Comparison of ENCODE assay signal across 16 cellular contexts in the genomic region with DNA sequence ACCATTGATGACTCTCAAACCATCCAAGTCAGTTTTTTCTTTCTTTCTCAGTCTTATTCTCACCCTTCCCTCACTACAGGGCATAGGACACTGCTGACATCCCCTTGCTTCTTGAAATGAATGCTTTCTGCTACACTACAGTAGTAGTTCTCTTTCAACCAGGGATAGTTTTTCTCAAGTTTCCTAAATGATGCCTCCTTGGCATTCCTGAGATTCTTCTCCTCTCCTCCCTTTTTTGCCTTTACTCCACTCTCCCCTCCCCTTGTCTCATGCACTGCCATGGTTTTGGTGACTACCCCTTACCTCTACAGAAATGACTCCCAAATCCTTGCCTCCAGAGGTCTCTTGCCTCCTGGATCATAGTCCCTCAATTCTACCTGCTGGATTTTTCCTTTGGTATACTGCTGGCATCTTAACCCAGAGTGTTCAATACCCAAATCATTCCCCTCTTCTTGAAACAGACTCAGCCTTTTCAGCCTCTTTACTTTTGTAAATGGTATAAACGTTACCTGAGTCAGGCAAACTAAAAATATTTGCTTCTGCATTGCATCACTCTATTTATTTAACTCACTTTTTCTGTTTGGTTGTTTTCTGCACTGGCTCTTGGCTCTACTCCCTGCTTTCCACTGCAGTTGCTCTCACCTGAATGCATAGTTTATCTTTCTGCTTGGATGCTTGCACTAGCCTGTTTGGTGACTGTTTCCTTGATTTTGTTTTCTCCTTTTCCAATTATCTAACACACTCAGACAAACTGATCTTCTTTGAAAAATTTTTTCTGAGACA.
"Had no signal": no experiment of that assay in that cellular context is flagged by ENCODE, and none has a peak within 500 bp of the region (broad histone marks: within the 10 kb centered on the region; RNA-seq: fewer than 3 reads in every experiment).

No MANE protein-coding gene starts in this region.

- ATAC-seq: activated T-cell treated with anti-CD3 and anti-CD28 coated beads, Interleukin-2, amount 50 U/mL, for 4 hours; natural killer cell treated with Interleukin-12 subunit alpha and Interleukin-12 subunit beta and Interleukin-15 and Interleukin-18, amount 100 ng/mL, for 72 hours; right cardiac atrium; stimulated activated naive CD8-positive, alpha-beta T cell treated with anti-CD3 and anti-CD28 coated beads, Interleukin-15, amount 100 ng/mL, for 72 hours had no signal

- DNase-seq: activated CD4-positive, alpha-beta memory T cell treated with anti-CD3 and anti-CD28 coated beads for 36 hours; activated effector memory CD4-positive, alpha-beta T cell treated with Interleukin-2 at 50 U/mL for 16 hours; activated naive CD4-positive, alpha-beta T cell treated with anti-CD3 and anti-CD28 coated beads, Interleukin-2, amount 50 U/mL, for 16 hours; activated T-cell treated with anti-CD3 and anti-CD28 coated beads, Interleukin-2, amount 50 U/mL, for 4 hours; foreskin melanocyte; head of caudate nucleus; left ventricle myocardium inferior; occipital lobe; right cardiac atrium; stimulated activated naive CD8-positive, alpha-beta T cell treated with anti-CD3 and anti-CD28 coated beads, Interleukin-15, amount 100 ng/mL, for 72 hours; T-helper 9 cell had no signal

- H3K9me3 ChIP-seq: thoracic aorta had no signal

- H3K9me3 Mint-ChIP-seq: activated CD4-positive, alpha-beta memory T cell treated with anti-CD3 and anti-CD28 coated beads for 36 hours; memory B cell had no signal

- H3K27ac ChIP-seq: epithelial cell of prostate, left ventricle myocardium inferior, thoracic aorta had no signal

- H3K4me3 ChIP-seq: left ventricle myocardium inferior, thoracic aorta had no signal

- H3K4me1 Mint-ChIP-seq: memory B cell; stimulated activated naive CD8-positive, alpha-beta T cell treated with anti-CD3 and anti-CD28 coated beads, Interleukin-15, amount 100 ng/mL, for 72 hours had no signal

- H3K36me3 ChIP-seq: left ventricle myocardium inferior, thoracic aorta had no signal

- H3K27ac Mint-ChIP-seq: activated CD4-positive, alpha-beta memory T cell treated with anti-CD3 and anti-CD28 coated beads for 36 hours; memory B cell; natural killer cell treated with Interleukin-12 subunit alpha and Interleukin-12 subunit beta and Interleukin-15 and Interleukin-18, amount 100 ng/mL, for 72 hours; progenitor cell of endocrine pancreas had no signal

- H3K4me3 Mint-ChIP-seq: activated CD4-positive, alpha-beta memory T cell treated with anti-CD3 and anti-CD28 coated beads for 36 hours; activated T-cell treated with anti-CD3 and anti-CD28 coated beads, Interleukin-2, amount 50 U/mL, for 4 hours; memory B cell; natural killer cell treated with Interleukin-12 subunit alpha and Interleukin-12 subunit beta and Interleukin-15 and Interleukin-18, amount 100 ng/mL, for 72 hours; stimulated activated naive CD8-positive, alpha-beta T cell treated with anti-CD3 and anti-CD28 coated beads, Interleukin-15, amount 100 ng/mL, for 72 hours had no signal

- H3K36me3 Mint-ChIP-seq: activated CD4-positive, alpha-beta memory T cell treated with anti-CD3 and anti-CD28 coated beads for 36 hours; memory B cell had no signal

- H3K4me1 ChIP-seq: left ventricle myocardium inferior had no signal
